Comparison of ENCODE assay signal across 18 cellular contexts in genomic region chr15:25718597-25718996, GRCh38.
"Had no signal": no experiment of that assay in that cellular context is flagged by ENCODE, and none has a peak within 500 bp of the region (broad histone marks: within the 10 kb centered on the region; RNA-seq: fewer than 3 reads in every experiment).

No MANE protein-coding gene starts in this region.

- H3K4me3 Mint-ChIP-seq: activated CD4-positive, alpha-beta memory T cell treated with anti-CD3 and anti-CD28 coated beads, Interleukin-2, amount 10 ng/mL, durations not matched to agents 7 days and 5 days; activated CD4-positive, alpha-beta T cell treated with anti-CD3 and anti-CD28 coated beads, Interleukin-2, amount 10 ng/mL, durations not matched to agents 24 days and 14 days; activated naive CD4-positive, alpha-beta T cell treated with anti-CD3 and anti-CD28 coated beads, Interleukin-2, amount 10 ng/mL, durations not matched to agents 7 days and 5 days; activated T-cell treated with anti-CD3 and anti-CD28 coated beads, Interleukin-2, amount 50 U/mL, for 72 hours; nephron; stimulated activated memory B cell treated with anti-CD40 and anti-IgM and Interleukin-4, amounts not matched to agents 10 μg/mL and 1 μg/mL and 100 μg/mL, for 72 hours; T-helper 17 cell had no signal

- H3K27ac Mint-ChIP-seq: activated CD4-positive, alpha-beta memory T cell treated with anti-CD3 and anti-CD28 coated beads, Interleukin-2, amount 10 ng/mL, durations not matched to agents 7 days and 5 days; activated CD4-positive, alpha-beta T cell treated with anti-CD3 and anti-CD28 coated beads, Interleukin-2, amount 10 ng/mL, durations not matched to agents 24 days and 14 days; activated naive CD4-positive, alpha-beta T cell treated with anti-CD3 and anti-CD28 coated beads, Interleukin-2, amount 10 ng/mL, durations not matched to agents 7 days and 5 days; activated T-cell treated with anti-CD3 and anti-CD28 coated beads, Interleukin-2, amount 50 U/mL, for 72 hours; stimulated activated memory B cell treated with anti-CD40 and anti-IgM and Interleukin-4, amounts not matched to agents 10 μg/mL and 1 μg/mL and 100 μg/mL, for 72 hours had no signal

- ATAC-seq: activated T-cell treated with anti-CD3 and anti-CD28 coated beads, Interleukin-2, amount 50 U/mL, for 72 hours; gastroesophageal sphincter; left ventricle myocardium superior; T-helper 17 cell had no signal

- H3K27me3 Mint-ChIP-seq: activated CD4-positive, alpha-beta memory T cell treated with anti-CD3 and anti-CD28 coated beads, Interleukin-2, amount 10 ng/mL, durations not matched to agents 7 days and 5 days; activated CD4-positive, alpha-beta T cell treated with anti-CD3 and anti-CD28 coated beads, Interleukin-2, amount 10 ng/mL, durations not matched to agents 24 days and 14 days; activated naive CD4-positive, alpha-beta T cell treated with anti-CD3 and anti-CD28 coated beads, Interleukin-2, amount 10 ng/mL, durations not matched to agents 7 days and 5 days; T-helper 17 cell had no signal

- H3K9me3 Mint-ChIP-seq: activated CD4-positive, alpha-beta memory T cell treated with anti-CD3 and anti-CD28 coated beads, Interleukin-2, amount 10 ng/mL, durations not matched to agents 7 days and 5 days; activated CD4-positive, alpha-beta T cell treated with anti-CD3 and anti-CD28 coated beads, Interleukin-2, amount 10 ng/mL, durations not matched to agents 24 days and 14 days; activated naive CD4-positive, alpha-beta T cell treated with anti-CD3 and anti-CD28 coated beads, Interleukin-2, amount 10 ng/mL, durations not matched to agents 7 days and 5 days; activated T-cell treated with anti-CD3 and anti-CD28 coated beads, Interleukin-2, amount 50 U/mL, for 72 hours; brain; nephron; stimulated activated memory B cell treated with anti-CD40 and anti-IgM and Interleukin-4, amounts not matched to agents 10 μg/mL and 1 μg/mL and 100 μg/mL, for 72 hours had no signal

- H3K9ac ChIP-seq: parathyroid adenoma had no signal

- H3K9me3 ChIP-seq: colonic mucosa, gastroesophageal sphincter, testis, upper lobe of left lung had no signal

- DNase-seq: activated CD4-positive, alpha-beta memory T cell treated with anti-CD3 and anti-CD28 coated beads, Interleukin-2, amount 10 ng/mL, durations not matched to agents 7 days and 5 days; activated CD4-positive, alpha-beta T cell treated with anti-CD3 and anti-CD28 coated beads, Interleukin-2, amount 10 ng/mL, durations not matched to agents 24 days and 14 days; activated effector memory CD4-positive, alpha-beta T cell treated with anti-CD3 and anti-CD28 coated beads, Interleukin-2, amount 50 U/mL, for 16 hours; activated naive CD4-positive, alpha-beta T cell treated with anti-CD3 and anti-CD28 coated beads, Interleukin-2, amount 10 ng/mL, durations not matched to agents 7 days and 5 days; activated T-cell treated with anti-CD3 and anti-CD28 coated beads, Interleukin-2, amount 50 U/mL, for 72 hours; colonic mucosa; left ventricle myocardium superior; right cardiac atrium; T-helper 17 cell; testis had no signal

- H3K4me3 ChIP-seq: colonic mucosa, gastroesophageal sphincter, skin epidermis, testis, upper lobe of left lung had no signal

- H3K36me3 ChIP-seq: colonic mucosa had no signal

- H3K27ac ChIP-seq: colonic mucosa, epithelial cell of prostate, gastroesophageal sphincter, parathyroid adenoma, skin epidermis, testis, upper lobe of left lung had no signal

- H3K36me3 Mint-ChIP-seq: brain; stimulated activated memory B cell treated with anti-CD40 and anti-IgM and Interleukin-4, amounts not matched to agents 10 μg/mL and 1 μg/mL and 100 μg/mL, for 72 hours had no signal

- H3K4me1 ChIP-seq: colonic mucosa, testis, upper lobe of left lung had no signal

- H3K4me1 Mint-ChIP-seq: activated CD4-positive, alpha-beta memory T cell treated with anti-CD3 and anti-CD28 coated beads, Interleukin-2, amount 10 ng/mL, durations not matched to agents 7 days and 5 days; activated CD4-positive, alpha-beta T cell treated with anti-CD3 and anti-CD28 coated beads, Interleukin-2, amount 10 ng/mL, durations not matched to agents 24 days and 14 days; activated naive CD4-positive, alpha-beta T cell treated with anti-CD3 and anti-CD28 coated beads, Interleukin-2, amount 10 ng/mL, durations not matched to agents 7 days and 5 days had no signal

- H3K27me3 ChIP-seq: colonic mucosa, gastroesophageal sphincter, testis, upper lobe of left lung had no signal
